17 cellular contexts compared by ENCODE assay signal in the genomic region with DNA sequence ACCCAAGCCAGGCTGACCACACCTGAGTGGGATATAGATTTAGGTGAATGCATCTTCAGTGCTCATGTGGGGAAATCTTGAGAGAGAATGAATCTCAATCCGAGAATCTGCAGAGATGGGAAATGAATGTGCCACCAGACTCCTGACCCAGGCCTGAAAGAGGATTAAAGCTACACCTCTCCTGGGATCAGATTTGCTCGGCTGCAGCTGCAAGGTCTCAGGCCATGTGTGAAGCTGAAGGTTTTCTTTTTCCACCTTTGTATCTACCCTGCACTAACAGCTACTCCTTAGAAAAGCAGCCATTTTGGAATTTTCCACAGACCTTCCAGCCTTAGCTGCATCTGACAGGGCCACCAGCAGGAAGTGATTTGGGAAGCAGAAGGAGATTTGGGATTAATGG. TPM values are rescaled to one million over a fixed set of nuclear protein-coding genes. Genes with fewer than 3 reads are reported as not detected.
"Had no signal": no experiment of that assay in that cellular context is flagged by ENCODE, and none has a peak within 500 bp of the region (broad histone marks: within the 10 kb centered on the region; RNA-seq: fewer than 3 reads in every experiment).

No MANE protein-coding gene starts in this region.

- H3K27ac Mint-ChIP-seq: nephron progenitor cell; T-helper 1 cell treated with Interleukin-12 subunit alpha and Interleukin-12 subunit beta and Interleukin-4 antibody, amounts not matched to agents 30 μg/mL and 1 μg/mL, for 36 hours had no signal

- H3K36me3 ChIP-seq: ovary, uterus had no signal

- H3K27ac ChIP-seq: body of pancreas, ovary, uterus had no signal

- DNase-seq: activated CD4-positive, alpha-beta T cell treated with anti-CD3 and anti-CD28 coated beads, Interleukin-2, amount 50 U/mL, for 48 hours; activated CD4-positive, CD25-positive, alpha-beta regulatory T cell treated with anti-CD3 and anti-CD28 coated beads, Interleukin-2, amount 50 U/mL, for 72 hours; activated CD8-positive, alpha-beta memory T cell treated with anti-CD3 and anti-CD28 coated beads, Interleukin-2, amount 50 U/mL, for 48 hours; activated effector memory CD4-positive, alpha-beta T cell treated with Interleukin-2 at 50 U/mL for 16 hours; amniotic stem cell; body of pancreas; cerebellar nuclear complex; nephron progenitor cell; ovary; stimulated activated CD4-positive, alpha-beta T cell treated with anti-CD3 and anti-CD28 coated beads, Interleukin-12 subunit alpha, Interleukin-12 subunit beta, amount 100 ng/mL, for 4 hours; stimulated activated CD4-positive, alpha-beta T cell treated with anti-CD3 and anti-CD28 coated beads, Interleukin-2, amount 100 ng/mL, for 48 hours; uterus had no signal

- H3K27me3 ChIP-seq: body of pancreas, ovary, uterus had no signal

- H3K4me3 ChIP-seq: body of pancreas, ovary, uterus had no signal

- ATAC-seq: activated naive CD4-positive, alpha-beta T cell treated with anti-CD3 and anti-CD28 coated beads, Interleukin-2, amount 50 U/mL, for 72 hours; body of pancreas; esophagus mucosa had no signal

- H3K9me3 Mint-ChIP-seq: activated naive CD4-positive, alpha-beta T cell treated with anti-CD3 and anti-CD28 coated beads, Interleukin-2, amount 50 U/mL, for 72 hours; nephron progenitor cell; T-helper 1 cell treated with Interleukin-12 subunit alpha and Interleukin-12 subunit beta and Interleukin-4 antibody, amounts not matched to agents 30 μg/mL and 1 μg/mL, for 36 hours had no signal

- H3K9me3 ChIP-seq: body of pancreas, ovary, uterus had no signal

- H3K4me3 Mint-ChIP-seq: nephron progenitor cell; T-helper 1 cell treated with Interleukin-12 subunit alpha and Interleukin-12 subunit beta and Interleukin-4 antibody, amounts not matched to agents 30 μg/mL and 1 μg/mL, for 36 hours had no signal

RNA-seq across cellular contexts. Expression of a gene that starts 18.3 kb away (rescaled TPM):
- total RNA-seq: body of pancreas had no signal

RNA-seq across cellular contexts. Expression of a gene that starts 27.6 kb away (rescaled TPM):
- total RNA-seq: activated naive CD4-positive, alpha-beta T cell treated with anti-CD3 and anti-CD28 coated beads, Interleukin-2, amount 50 U/mL, for 72 hours; dermis microvascular lymphatic vessel endothelial cell; fibroblast of villous mesenchyme had no signal

RNA-seq across cellular contexts. Expression of a gene that starts 36.1 kb away (rescaled TPM):
- total RNA-seq: activated naive CD4-positive, alpha-beta T cell treated with anti-CD3 and anti-CD28 coated beads, Interleukin-2, amount 50 U/mL, for 72 hours; dermis microvascular lymphatic vessel endothelial cell; fibroblast of villous mesenchyme had no signal
